Comparison of ENCODE assay signal across 8 cellular contexts in the genomic region with DNA sequence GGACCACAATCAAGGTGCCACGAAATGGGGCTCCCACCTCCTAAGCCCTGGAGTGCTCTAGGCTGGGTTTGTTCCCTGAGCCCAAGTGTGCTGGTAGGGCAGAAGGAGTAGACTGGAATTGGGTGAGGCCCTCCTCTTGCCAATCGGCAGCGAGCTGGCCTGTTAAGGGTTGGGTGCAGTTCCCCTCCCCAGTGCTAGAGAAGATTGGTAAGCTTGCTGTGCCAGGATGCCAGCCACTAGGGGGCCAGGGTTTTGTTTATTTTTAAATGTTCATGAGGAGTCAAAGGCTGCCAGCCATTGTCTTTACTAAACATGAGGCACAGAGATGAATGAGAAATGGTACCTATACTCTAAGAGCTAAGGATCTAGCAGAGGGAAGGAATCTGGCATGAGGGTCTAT.
A peak's percentile ranks its signal among the peaks of the same experiment; 100 is the strongest.
DNase-seq lines count a peak whose midpoint lies in the region; ATAC-seq, FAIRE-seq and TF ChIP-seq lines count a peak whose summit lies in the region.

No MANE protein-coding gene starts in this region.

- H3K36me3 ChIP-seq in right atrium auricular region: peaks cover 59% of the 10 kb centered on the region
- no peaks in the 10 kb centered on the region for H3K36me3 ChIP-seq in small intestine (ENCODE audit: control insufficient read depth in 2 of 2, insufficient read depth in 2 of 2, low read length in 2 of 2)
- no peaks in the 10 kb centered on the region for H3K36me3 ChIP-seq in neuronal stem cell (replicated peaks in 1 of 2; ENCODE audit: control insufficient read depth in 2 of 2, insufficient read depth in 2 of 2, low read length in 2 of 2)

- H3K4me1 ChIP-seq in right atrium auricular region: no peaks in the 10 kb centered on the region
- no peaks in the 10 kb centered on the region for H3K4me1 ChIP-seq in small intestine (ENCODE audit: control insufficient read depth in 2 of 2, insufficient read depth in 1 of 2, low read depth in 1 of 2, low read length in 1 of 2)
- peaks cover 0 to 1% of the 10 kb centered on the region in 2 donors for H3K4me1 ChIP-seq in neuronal stem cell (ENCODE audit: control insufficient read depth in 2 of 2, insufficient read depth in 1 of 2, low read depth in 1 of 2, low read length in 2 of 2)

- H3K9ac ChIP-seq in neuronal stem cell (ENCODE audit: low read depth, low read length, poor library complexity): no peak overlapping the region

- no peak overlapping the region for H3K4me2 ChIP-seq in neuronal stem cell (ENCODE audit: insufficient read depth, low read length, poor library complexity, severe bottlenecking)

- in situ Hi-C loops in SK-MEL-5 (cut with HindIII; ENCODE audit: low pct_unique_long_range_greater_than_20kb, low sequenced_read_pairs): no loop called here

- H3K4me3 ChIP-seq in right atrium auricular region: no peak overlapping the region
- no peak overlapping the region for H3K4me3 ChIP-seq in small intestine (ENCODE audit: low read depth in 1 of 2, low read length in 2 of 2)
- no peak overlapping the region for H3K4me3 ChIP-seq in neuronal stem cell (ENCODE audit: low read length in 2 of 2)

- no peaks in the 10 kb centered on the region for H3K36me3 Mint-ChIP-seq in activated T-helper 2 cell treated with anti-CD3 and anti-CD28 coated beads, Interferon-gamma antibody, Interleukin-2, Interleukin-4, amounts not matched to agents 10 μg/mL and 5 μg/mL and 100 μg/mL, durations not matched to agents 14 hours and 24 hours and 36 hours (ENCODE audit: low read depth)

- no peak overlapping the region for H2BK5ac ChIP-seq in neuronal stem cell (ENCODE audit: low read length)

- no peak overlapping the region for H2BK120ac ChIP-seq in neuronal stem cell (ENCODE audit: low read depth, low read length)

- H3K4me3 Mint-ChIP-seq in activated T-helper 2 cell treated with anti-CD3 and anti-CD28 coated beads, Interferon-gamma antibody, Interleukin-2, Interleukin-4, amounts not matched to agents 10 μg/mL and 5 μg/mL and 100 μg/mL, durations not matched to agents 14 hours and 24 hours and 36 hours (ENCODE audit: low read depth): no peak overlapping the region

- intact Hi-C loops in Right ventricle myocardium superior (cut with DNase I): no loop called here
- intact Hi-C loops in activated T-helper 2 cell treated with anti-CD3 and anti-CD28 coated beads, Interferon-gamma antibody, Interleukin-2, Interleukin-4, amounts not matched to agents 10 μg/mL and 5 μg/mL and 100 μg/mL, durations not matched to agents 14 hours and 24 hours and 36 hours (cut with micrococcal nuclease): no loop called here

- no peak overlapping the region for H3K23ac ChIP-seq in neuronal stem cell (ENCODE audit: low read depth, low read length, poor library complexity)

- H3K4me1 Mint-ChIP-seq in activated T-helper 2 cell treated with anti-CD3 and anti-CD28 coated beads, Interferon-gamma antibody, Interleukin-2, Interleukin-4, amounts not matched to agents 10 μg/mL and 5 μg/mL and 100 μg/mL, durations not matched to agents 14 hours and 24 hours and 36 hours (ENCODE audit: low read depth): no peaks in the 10 kb centered on the region

- H3K27ac ChIP-seq in right atrium auricular region: no peak overlapping the region
- H3K27ac ChIP-seq in small intestine (ENCODE audit: low read depth in 1 of 2, low read length in 1 of 2): no peak overlapping the region
- H3K27ac ChIP-seq in neuronal stem cell (replicated peaks; ENCODE audit: low read length): no peak overlapping the region

- DNase-seq in Right ventricle myocardium superior (peak; percentile 65), right atrium auricular region (ENCODE audit: low spot score) (no peak), SK-MEL-5 (ENCODE audit: low read depth, low spot score) (peak; percentile 59), fibroblast of the conjunctiva (ENCODE audit: low read depth) (peak; percentile 10), small intestine (peak; percentile 23), neuronal stem cell (ENCODE audit: low spot score) (no peak), NCI-H2029 treated with DMSO at 0.1 percent for 48 hours (lab: John Stamatoyannopoulos, UW) (no peak)
- DNase-seq in activated T-helper 2 cell treated with anti-CD3 and anti-CD28 coated beads, Interferon-gamma antibody, Interleukin-2, Interleukin-4, amounts not matched to agents 10 μg/mL and 5 μg/mL and 100 μg/mL, durations not matched to agents 14 hours and 24 hours and 36 hours (ENCODE audit: low spot score): no peak

- H3K9me3 ChIP-seq in right atrium auricular region (no peaks in the 10 kb centered on the region), small intestine (ENCODE audit: control insufficient read depth, low read depth) (no peaks in the 10 kb centered on the region), neuronal stem cell (replicated peaks in 1 of 2; ENCODE audit: control insufficient read depth in 2 of 2, insufficient read depth in 1 of 2, low read depth in 1 of 2, low read length in 2 of 2) (no peaks in the 10 kb centered on the region)

- FAIRE-seq in small intestine (lab: Jason Lieb, UNC): no peak

- peaks cover 5% of the 10 kb centered on the region for H3K27me3 Mint-ChIP-seq in activated T-helper 2 cell treated with anti-CD3 and anti-CD28 coated beads, Interferon-gamma antibody, Interleukin-2, Interleukin-4, amounts not matched to agents 10 μg/mL and 5 μg/mL and 100 μg/mL, durations not matched to agents 14 hours and 24 hours and 36 hours (ENCODE audit: low read depth)

- H2AK5ac ChIP-seq in neuronal stem cell (ENCODE audit: low read depth, low read length): no peak overlapping the region

- no peak overlapping the region for H3K14ac ChIP-seq in neuronal stem cell (ENCODE audit: low read length)

- no peak overlapping the region for H3K18ac ChIP-seq in neuronal stem cell (ENCODE audit: low read length)

- H2AFZ ChIP-seq in neuronal stem cell (ENCODE audit: low read length): no peak overlapping the region

- H2BK15ac ChIP-seq in neuronal stem cell (ENCODE audit: low read length): no peak overlapping the region

- 62 to 74% (median 67%) methylated on average over 3 of the region's 3 CpGs for WGBS in small intestine, 3 donors
- WGBS in neuronal stem cell (ENCODE audit: extremely low coverage in 2 of 2, insufficient read length in 2 of 2, insufficient replicate concordance in 1 of 2), 2 donors: no CpG with 5 or more reads among the region's 3 CpGs

- peak; percentile 83 for ATAC-seq in Right ventricle myocardium superior (ENCODE audit: poor library complexity)

- H3K27me3 ChIP-seq in right atrium auricular region (no peaks in the 10 kb centered on the region), small intestine (ENCODE audit: control insufficient read depth in 2 of 2, insufficient read depth in 2 of 2, low read length in 2 of 2) (no peaks in the 10 kb centered on the region), neuronal stem cell (ENCODE audit: control insufficient read depth in 3 of 3, insufficient read depth in 3 of 3, low read depth in 1 of 3, low read length in 3 of 3) (peaks cover 0 to 49% (median 0%) of the 10 kb centered on the region in 3 experiments)

- no peak overlapping the region for H4K8ac ChIP-seq in neuronal stem cell (ENCODE audit: low read depth, low read length)

- H4K91ac ChIP-seq in neuronal stem cell (ENCODE audit: low read depth, low read length, poor library complexity): no peak overlapping the region

- no peak overlapping the region for H3K4ac ChIP-seq in neuronal stem cell (ENCODE audit: low read length)

- H3K27ac Mint-ChIP-seq in activated T-helper 2 cell treated with anti-CD3 and anti-CD28 coated beads, Interferon-gamma antibody, Interleukin-2, Interleukin-4, amounts not matched to agents 10 μg/mL and 5 μg/mL and 100 μg/mL, durations not matched to agents 14 hours and 24 hours and 36 hours: no peak overlapping the region

- peak in 1 of 2 donors; percentile 69 for TF ChIP-seq CTCF in right atrium auricular region (IDR thresholded peaks at IDR 0.05)

- no peak overlapping the region for H2BK12ac ChIP-seq in neuronal stem cell (ENCODE audit: low read length)

- no peaks in the 10 kb centered on the region for H3K79me1 ChIP-seq in neuronal stem cell (ENCODE audit: low read depth, low read length)

- H3K9me3 Mint-ChIP-seq in activated T-helper 2 cell treated with anti-CD3 and anti-CD28 coated beads, Interferon-gamma antibody, Interleukin-2, Interleukin-4, amounts not matched to agents 10 μg/mL and 5 μg/mL and 100 μg/mL, durations not matched to agents 14 hours and 24 hours and 36 hours: no peaks in the 10 kb centered on the region

Comparison
In these comparisons a context has a peak if more than half of its experiments do, and no peak if none do; other contexts are left out.
1. DNase-seq: peak in Right ventricle myocardium superior (single experiment), SK-MEL-5 (single experiment), fibroblast of the conjunctiva (single experiment) and small intestine (single experiment); none in right atrium auricular region (single experiment), neuronal stem cell (single experiment), NCI-H2029 treated with DMSO at 0.1 percent for 48 hours (single experiment) and activated T-helper 2 cell treated with anti-CD3 and anti-CD28 coated beads, Interferon-gamma antibody, Interleukin-2, Interleukin-4, amounts not matched to agents 10 μg/mL and 5 μg/mL and 100 μg/mL, durations not matched to agents 14 hours and 24 hours and 36 hours (single experiment).